In genomic region chr18:26215247-26215970, GRCh38 we compare ENCODE assay signal across 8 cellular contexts. TPM values are rescaled to one million over a fixed set of nuclear protein-coding genes. Genes with fewer than 3 reads are reported as not detected.
DNase-seq lines count a peak whose midpoint lies in the region; ATAC-seq and TF ChIP-seq lines count a peak whose summit lies in the region.

No MANE protein-coding gene starts in this region.

- no peak overlapping the region for H3K4me3 ChIP-seq in foreskin fibroblast (ENCODE audit: low read depth in 1 of 2, low read length in 2 of 2)

- no peaks in the 10 kb centered on the region for H3K36me3 Mint-ChIP-seq in activated CD4-positive, alpha-beta T cell treated with anti-CD3 and anti-CD28 coated beads, Interleukin-2, amount 10 ng/mL, durations not matched to agents 7 days and 5 days (ENCODE audit: low read depth)

- H3K4me1 Mint-ChIP-seq in activated CD4-positive, alpha-beta T cell treated with anti-CD3 and anti-CD28 coated beads, Interleukin-2, amount 10 ng/mL, durations not matched to agents 7 days and 5 days = peaks cover 34% of the 10 kb centered on the region

- peak; percentile 86 for ATAC-seq in HG03342 (IDR thresholded peaks at IDR 0.05; ENCODE audit: unreplicated experiment)

- POLR2A ChIA-PET in activated CD4-positive, alpha-beta T cell treated with anti-CD3 and anti-CD28 coated beads, Interleukin-2, amount 10 ng/mL, durations not matched to agents 7 days and 5 days (lab: Charles Lee) = no interaction called here

- TF ChIP-seq CTCF in foreskin fibroblast (IDR thresholded peaks at IDR 0.05; ENCODE audit: low read depth, low read length) = no peak

- H3K9me3 Mint-ChIP-seq in activated CD4-positive, alpha-beta T cell treated with anti-CD3 and anti-CD28 coated beads, Interleukin-2, amount 10 ng/mL, durations not matched to agents 7 days and 5 days = peaks cover 3% of the 10 kb centered on the region

- no peaks in the 10 kb centered on the region for H3K27me3 Mint-ChIP-seq in activated CD4-positive, alpha-beta T cell treated with anti-CD3 and anti-CD28 coated beads, Interleukin-2, amount 10 ng/mL, durations not matched to agents 7 days and 5 days

- CTCF ChIA-PET in activated CD4-positive, alpha-beta T cell treated with anti-CD3 and anti-CD28 coated beads, Interleukin-2, amount 10 ng/mL, durations not matched to agents 7 days and 5 days (lab: Charles Lee) = interaction anchor here (1.5 kb wide), 1 partner anchor 12 kb away, joined by 3 read pairs; no protein-coding TSS in a partner anchor

- peak overlapping the region; percentile 89 for H3K27ac Mint-ChIP-seq in activated CD4-positive, alpha-beta T cell treated with anti-CD3 and anti-CD28 coated beads, Interleukin-2, amount 10 ng/mL, durations not matched to agents 7 days and 5 days

- H3K4me3 Mint-ChIP-seq in activated CD4-positive, alpha-beta T cell treated with anti-CD3 and anti-CD28 coated beads, Interleukin-2, amount 10 ng/mL, durations not matched to agents 7 days and 5 days = peak overlapping the region; percentile 56

- DNase-seq in activated CD8-positive, alpha-beta memory T cell treated with anti-CD3 and anti-CD28 coated beads, Interleukin-2, amount 50 U/mL, for 1 hour (ENCODE audit: extremely low read depth) = peak; percentile 33
- DNase-seq in activated CD8-positive, alpha-beta memory T cell treated with anti-CD3 and anti-CD28 coated beads, Interleukin-2, amount 50 U/mL, for 48 hours = no peak
- peak; percentile 73 for DNase-seq in activated CD4-positive, alpha-beta T cell treated with anti-CD3 and anti-CD28 coated beads, Interleukin-2, amount 10 ng/mL, durations not matched to agents 7 days and 5 days
- DNase-seq in stimulated activated CD4-positive, alpha-beta T cell treated with anti-CD3 and anti-CD28 coated beads, Interleukin-2, amount 100 ng/mL, for 48 hours = peak; percentile 18 to 19
- DNase-seq in HCEC 1CT (no peak), foreskin fibroblast (no peak), SW 1271 (lab: John Stamatoyannopoulos, UW) (no peak)

RNA-seq across cellular contexts. Expression of gene TAF4B, which starts 10.8 kb away (rescaled TPM):
- 10 to 100 TPM in 1 of 2 experiments, 1 to 10 TPM in 1; 9.3 to 11.7 TPM for total RNA-seq in activated CD4-positive, alpha-beta T cell treated with anti-CD3 and anti-CD28 coated beads, Interleukin-2, amount 10 ng/mL, durations not matched to agents 7 days and 5 days

Comparison
In these comparisons a context has a peak if more than half of its experiments do, and no peak if none do; other contexts are left out.
1. DNase-seq: peak in activated CD8-positive, alpha-beta memory T cell treated with anti-CD3 and anti-CD28 coated beads, Interleukin-2, amount 50 U/mL, for 1 hour (single experiment), activated CD4-positive, alpha-beta T cell treated with anti-CD3 and anti-CD28 coated beads, Interleukin-2, amount 10 ng/mL, durations not matched to agents 7 days and 5 days (single experiment) and stimulated activated CD4-positive, alpha-beta T cell treated with anti-CD3 and anti-CD28 coated beads, Interleukin-2, amount 100 ng/mL, for 48 hours (2 of 2); none in activated CD8-positive, alpha-beta memory T cell treated with anti-CD3 and anti-CD28 coated beads, Interleukin-2, amount 50 U/mL, for 48 hours (single experiment), HCEC 1CT (single experiment), foreskin fibroblast (0 of 2) and SW 1271 (0 of 2).